In genomic region chr2:30026091-30027055, GRCh38 we compare ENCODE assay signal across 8 cellular contexts.
DNase-seq lines count a peak whose midpoint lies in the region; ATAC-seq, FAIRE-seq and TF ChIP-seq lines count a peak whose summit lies in the region.

No MANE protein-coding gene starts in this region.

- H3K4ac ChIP-seq in H1 (replicated peaks; ENCODE audit: insufficient read length, low read depth, low read length) = no peak overlapping the region

- H3K23me2 ChIP-seq in H1 (ENCODE audit: low read depth, low read length) = no peaks in the 10 kb centered on the region

- H3K56ac ChIP-seq in H1 (replicated peaks; ENCODE audit: insufficient read length, low read depth, low read length) = no peak overlapping the region

- no peak overlapping the region for H2BK12ac ChIP-seq in H1 (ENCODE audit: low read depth, low read length)

- no peak overlapping the region for H2BK120ac ChIP-seq in H1 (replicated peaks; ENCODE audit: low read depth, low read length)

- no peak overlapping the region for H3K23ac ChIP-seq in H1 (ENCODE audit: insufficient read length)

- no peak overlapping the region for H4K5ac ChIP-seq in H1 (ENCODE audit: insufficient read length, low read depth, low read length)

- H2AFZ ChIP-seq in H1 (ENCODE audit: low read length) = peak overlapping the region; percentile 91; the same call in 1 of the 2 replicates

- no peak overlapping the region for H2BK15ac ChIP-seq in H1 (ENCODE audit: low read length)

- no peaks in the 10 kb centered on the region for H3K79me1 ChIP-seq in H1 (ENCODE audit: low read depth, low read length)

- peak; percentile 88 to 92 for TF ChIP-seq RAD21 in H1 (IDR thresholded peaks at IDR 0.05 in 1 of 2, conservative IDR thresholded peaks at IDR 0.05 in 1 of 2; ENCODE audit: low read depth in 2 of 2, low read length in 2 of 2)

- H3K14ac ChIP-seq in H1 (ENCODE audit: insufficient read length) = no peak overlapping the region

- no peaks in the 10 kb centered on the region for H3K79me2 ChIP-seq in H1 (ENCODE audit: control insufficient read depth in 1 of 2, insufficient read depth in 2 of 2, low read length in 2 of 2)

- no peak for TF ChIP-seq POLR2A in H1 (IDR thresholded peaks at IDR 0.05; ENCODE audit: control extremely low read depth in 1 of 2, low read depth in 2 of 2, low read length in 2 of 2)

- FAIRE-seq in H1 (lab: Jason Lieb, UNC) = peak; percentile 58

- no peak for ATAC-seq in activated CD4-positive, CD25-positive, alpha-beta regulatory T cell treated with anti-CD3 and anti-CD28 coated beads, Interleukin-2, amount 50 U/mL, for 24 hours
- no peak for ATAC-seq in GM21381 (IDR thresholded peaks at IDR 0.05; ENCODE audit: unreplicated experiment)

- peaks cover 1 to 11% (median 4%) of the 10 kb centered on the region in 4 experiments; a peak in 5 of 7 replicates for H3K4me1 ChIP-seq in H1 (replicated peaks in 1 of 4; ENCODE audit: control insufficient read depth in 3 of 4, insufficient read depth in 4 of 4, low read length in 3 of 4)

- H2BK20ac ChIP-seq in H1 (ENCODE audit: low read length) = no peak overlapping the region

- no peak overlapping the region for H3K18ac ChIP-seq in H1 (ENCODE audit: extremely low read depth, low read length)

- no peak overlapping the region for H4K91ac ChIP-seq in H1 (replicated peaks; ENCODE audit: insufficient read length, low read length)

- H3K27me3 ChIP-seq in H1 (replicated peaks in 1 of 4; ENCODE audit: control insufficient read depth in 3 of 4, extremely low read depth in 1 of 4, insufficient read depth in 3 of 4, low read length in 3 of 4) = no peaks in the 10 kb centered on the region

- no peak overlapping the region for H3K4me3 ChIP-seq in H1 (ENCODE audit: extremely low read depth in 1 of 4, insufficient read depth in 2 of 4, low read depth in 3 of 4, low read length in 4 of 4)

- no peaks in the 10 kb centered on the region for H4K20me1 ChIP-seq in H1 (replicated peaks in 1 of 2; ENCODE audit: control insufficient read depth in 1 of 2, insufficient read depth in 2 of 2, low read length in 2 of 2)

- POLR2A ChIA-PET in GM10248 (lab: Yijun Ruan, JAX) (no interaction called here), H1 (lab: Charles Lee; ENCODE audit: partially characterized antibody) (interaction anchor here (1.2 kb wide), 1 partner anchor 103 kb away, joined by 3 read pairs; no protein-coding TSS in a partner anchor)

- H3K27ac ChIP-seq in H1 (ENCODE audit: low read depth, low read length) = no peak overlapping the region

- H2AK5ac ChIP-seq in H1 (ENCODE audit: low read depth, low read length) = no peak overlapping the region

- DNase-seq in A172 (ENCODE audit: low spot score) = peak; percentile 37
- DNase-seq in GM10248 (ENCODE audit: extremely low spot score) = peak; percentile 50
- DNase-seq in NCI-H82 (lab: John Stamatoyannopoulos, UW) = peak; percentile 83
- DNase-seq in H1 (ENCODE audit: low read depth in 1 of 2, low spot score in 2 of 2) = peak in 1 of 2 experiments; percentile 74
- DNase-seq in midbrain (lab: John Stamatoyannopoulos, UW) = peak; percentile 65
- DNase-seq in NOMO-1 treated with dmso at 0.1 percent for 144 hours (lab: John Stamatoyannopoulos, UW; ENCODE audit: unreplicated experiment) = no peak

- H4K8ac ChIP-seq in H1 (ENCODE audit: extremely low read depth, insufficient read depth, low read length) = no peak overlapping the region; the same call in 1 of the 2 replicates

- H3K9me3 ChIP-seq in H1 (ENCODE audit: insufficient read depth in 2 of 2, low read depth in 1 of 2, low read length in 1 of 2) = no peaks in the 10 kb centered on the region

- WGBS in H1 (ENCODE audit: extremely low coverage in 1 of 2, insufficient coverage in 1 of 2, insufficient read length in 1 of 2, insufficient replicate concordance in 2 of 2, low coverage in 1 of 2, low lambda C conversion rate in 2 of 2, missing lambda C conversion rate in 1 of 2), 2 experiments = 68% methylated on average over 23 of the region's 23 CpGs; no CpG with 5 or more reads in 1 of the 2 experiments

- CTCF ChIA-PET in GM10248 (lab: Yijun Ruan, JAX) (interaction anchor here (0.7 to 1.8 kb wide), 9 partner anchors 8 to 106 kb away, joined by 3 to 7 read pairs (median 3); no protein-coding TSS in a partner anchor), H1 (lab: Charles Lee; ENCODE audit: partially characterized antibody) (interaction anchor here (0.6 to 9.4 kb wide), 53 partner anchors 8 to 1067 kb away, joined by 3 to 196 read pairs (median 4); partner anchors contain the start of gene ALK)

- TF ChIP-seq CTCF in GM10248 (IDR thresholded peaks at IDR 0.05; ENCODE audit: control extremely low read depth, extremely low read depth, low read depth, missing control alignments) (peak; percentile 59), H1 (IDR thresholded peaks at IDR 0.05; ENCODE audit: control extremely low read depth in 1 of 3, insufficient read depth in 1 of 3, low read depth in 1 of 3, low read length in 3 of 3) (peak; percentile 88 to 89 (median 89))

- TF ChIP-seq EP300 in H1 (IDR thresholded peaks at IDR 0.05; ENCODE audit: borderline replicate concordance in 1 of 2, low read depth in 2 of 2, low read length in 2 of 2) = no peak

- H3K9ac ChIP-seq in H1 (replicated peaks in 1 of 4; ENCODE audit: extremely low read depth in 1 of 4, low read depth in 3 of 4, low read length in 3 of 4) = no peak overlapping the region

- no peak overlapping the region for H2BK5ac ChIP-seq in H1 (ENCODE audit: low read depth, low read length)

- H3K36me3 ChIP-seq in H1 (ENCODE audit: control insufficient read depth in 2 of 4, insufficient read depth in 4 of 4, low read length in 3 of 4) = no peaks in the 10 kb centered on the region

- H3K4me2 ChIP-seq in H1 (ENCODE audit: insufficient read depth in 1 of 2, low read depth in 2 of 2, low read length in 2 of 2) = no peak overlapping the region

TF ChIP-seq in H1, 55 proteins besides CTCF, POLR2A, EP300 and RAD21:
- TF ChIP-seq CTBP2 (IDR thresholded peaks at IDR 0.05; ENCODE audit: borderline replicate concordance, insufficient read depth, insufficient read length, low read length) = no peak
- no peak for TF ChIP-seq SIRT6 (IDR thresholded peaks at IDR 0.05; ENCODE audit: low read length)
- TF ChIP-seq MAX (IDR thresholded peaks at IDR 0.05) = no peak
- TF ChIP-seq CHD2 (IDR thresholded peaks at IDR 0.05; ENCODE audit: low read length) = no peak
- TF ChIP-seq PHF8 (conservative IDR thresholded peaks at IDR 0.05; ENCODE audit: low read depth, low read length) = no peak
- TF ChIP-seq EGR1 (IDR thresholded peaks at IDR 0.05; ENCODE audit: borderline replicate concordance, low read depth, low read length) = no peak
- no peak for TF ChIP-seq SP1 (IDR thresholded peaks at IDR 0.05; ENCODE audit: low read depth, low read length)
- no peak for TF ChIP-seq ATF2 (IDR thresholded peaks at IDR 0.05; ENCODE audit: low read length)
- no peak for TF ChIP-seq BACH1 (IDR thresholded peaks at IDR 0.05; ENCODE audit: low read length)
- no peak for TF ChIP-seq TEAD4 (IDR thresholded peaks at IDR 0.05; ENCODE audit: low read depth, low read length)
- TF ChIP-seq ZNF274 (IDR thresholded peaks at IDR 0.05; ENCODE audit: borderline replicate concordance, extremely low read depth, low read length) = no peak
- no peak for TF ChIP-seq TAF7 (optimal IDR thresholded peaks at IDR 0.05; ENCODE audit: borderline replicate concordance, low read depth, low read length)
- no peak for TF ChIP-seq HDAC6 (IDR thresholded peaks at IDR 0.05; ENCODE audit: low read depth, low read length)
